In genomic region chr12:132554857-132555630, GRCh38 we compare ENCODE assay signal across 1 cellular context.
TF ChIP-seq lines count a peak whose summit lies in the region.

No MANE protein-coding gene starts in this region.

TF ChIP-seq in HCT116, 20 proteins besides CTCF, POLR2A, EP300 and RAD21 (continued from another document):
- TF ChIP-seq REST (IDR thresholded peaks at IDR 0.05; ENCODE audit: low read depth) (no peak), CEBPB (IDR thresholded peaks at IDR 0.05; ENCODE audit: low read depth) (no peak), EGR1 (IDR thresholded peaks at IDR 0.05; ENCODE audit: low read depth) (no peak), ELF1 (IDR thresholded peaks at IDR 0.05; ENCODE audit: borderline replicate concordance, low read depth) (no peak), SRF (IDR thresholded peaks at IDR 0.05; ENCODE audit: low read depth) (no peak), YY1 (IDR thresholded peaks at IDR 0.05; ENCODE audit: extremely low read depth, insufficient replicate concordance, low read depth, low read length) (no peak), ZBTB33 (IDR thresholded peaks at IDR 0.05; ENCODE audit: extremely low read depth, insufficient replicate concordance, low read length) (no peak), FOSL1 (IDR thresholded peaks at IDR 0.05; ENCODE audit: low read depth) (no peak), MAX (IDR thresholded peaks at IDR 0.05) (no peak), ATF3 (IDR thresholded peaks at IDR 0.05) (no peak), EZH2 (IDR thresholded peaks at IDR 0.05) (no peak), CBX3 (IDR thresholded peaks at IDR 0.05; ENCODE audit: low read depth) (no peak)
